22 cellular contexts compared by ENCODE assay signal in the genomic region with DNA sequence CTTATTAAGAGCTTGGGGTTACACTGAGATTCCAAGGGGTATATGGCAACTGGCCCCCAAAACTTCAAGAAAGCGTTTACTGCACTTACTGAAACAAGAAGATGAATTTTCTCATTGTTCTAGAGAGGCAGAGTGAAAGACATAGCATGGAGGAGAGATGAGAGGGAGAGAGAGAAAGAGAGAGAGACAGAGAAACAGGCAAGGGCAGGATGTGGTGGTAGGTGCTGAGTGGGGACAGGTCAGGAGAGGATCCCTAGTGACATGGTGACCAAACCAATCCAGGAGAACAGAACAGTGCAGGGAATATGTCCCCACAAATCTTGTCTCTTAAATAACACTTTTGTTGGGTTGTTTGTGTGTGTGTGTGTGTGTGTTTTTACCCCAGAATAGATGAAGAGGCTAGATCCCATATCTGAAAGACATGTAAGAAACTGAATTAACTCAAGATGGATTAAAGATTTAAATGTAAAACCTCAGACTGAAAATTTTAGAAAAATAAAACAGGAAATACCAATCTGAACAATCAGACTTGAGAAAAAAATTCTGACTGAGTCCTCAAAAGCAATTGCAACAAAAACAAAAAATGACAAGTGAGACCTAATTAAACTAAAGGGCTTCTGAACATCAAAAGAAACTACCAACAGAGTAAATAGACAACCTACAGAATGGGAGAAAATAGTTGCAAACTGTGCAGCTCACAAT.
A peak's percentile ranks its signal among the peaks of the same experiment; 100 is the strongest.
DNase-seq lines count a peak whose midpoint lies in the region; ATAC-seq and TF ChIP-seq lines count a peak whose summit lies in the region.
"Had no signal": no experiment of that assay in that cellular context is flagged by ENCODE, and none has a peak within 500 bp of the region (broad histone marks: within the 10 kb centered on the region; RNA-seq: fewer than 3 reads in every experiment).

No MANE protein-coding gene starts in this region.

- no peak overlapping the region for H3K27ac Mint-ChIP-seq in endothelial cell (ENCODE audit: unreplicated experiment)
- H3K27ac Mint-ChIP-seq: activated CD4-positive, alpha-beta memory T cell treated with anti-CD3 and anti-CD28 coated beads, Interleukin-2, amount 10 ng/mL, durations not matched to agents 7 days and 5 days; CD4-positive, alpha-beta T cell; immature natural killer cell; neural progenitor cell; WTC11 had no signal

- H3K27ac ChIP-seq in caudate nucleus (ENCODE audit: low read depth, low read length) = no peak overlapping the region
- H3K27ac ChIP-seq: cardiac muscle cell, esophagus muscularis mucosa, neural progenitor cell, SK-N-MC, spleen had no signal

- H3K4me3 ChIP-seq in GM12865 (ENCODE audit: low read depth, low read length) (no peak overlapping the region), astrocyte of the spinal cord (ENCODE audit: low read depth, low read length) (no peak overlapping the region)
- H3K4me3 ChIP-seq: cardiac muscle cell, esophagus muscularis mucosa, neural progenitor cell, SK-N-MC, spleen had no signal

- no peak overlapping the region for H3K4me3 Mint-ChIP-seq in endothelial cell (ENCODE audit: unreplicated experiment)
- H3K4me3 Mint-ChIP-seq: activated CD4-positive, alpha-beta memory T cell treated with anti-CD3 and anti-CD28 coated beads, Interleukin-2, amount 10 ng/mL, durations not matched to agents 7 days and 5 days; CD4-positive, alpha-beta T cell; immature natural killer cell; neural progenitor cell; WTC11 had no signal

- TF ChIP-seq CTCF in GM12865 (IDR thresholded peaks at IDR 0.05; ENCODE audit: insufficient read depth, low read depth, low read length, missing control alignments) = no peak
- TF ChIP-seq CTCF in astrocyte of the spinal cord (IDR thresholded peaks at IDR 0.05; ENCODE audit: low read depth, low read length) = no peak
- no peak for TF ChIP-seq CTCF in endothelial cell (IDR thresholded peaks at IDR 0.05; ENCODE audit: unreplicated experiment)

- ATAC-seq in HG02610 (IDR thresholded peaks at IDR 0.05; ENCODE audit: unreplicated experiment) = peak; percentile 11
- ATAC-seq: left ventricle myocardium superior, WTC11 had no signal

- in situ Hi-C loops in astrocyte of the spinal cord (cut with HindIII; ENCODE audit: low sequenced_read_pairs) = no loop called here

- H3K36me3 Mint-ChIP-seq in endothelial cell (ENCODE audit: low read depth, unreplicated experiment) = no peaks in the 10 kb centered on the region
- H3K36me3 Mint-ChIP-seq: immature natural killer cell, neural progenitor cell, WTC11 had no signal

- H3K4me1 Mint-ChIP-seq in endothelial cell (ENCODE audit: unreplicated experiment) = peaks cover 5% of the 10 kb centered on the region
- H3K4me1 Mint-ChIP-seq: activated CD4-positive, alpha-beta memory T cell treated with anti-CD3 and anti-CD28 coated beads, Interleukin-2, amount 10 ng/mL, durations not matched to agents 7 days and 5 days; immature natural killer cell; neural progenitor cell; WTC11 had no signal

- DNase-seq in GM12865 (ENCODE audit: low read depth) = peak; percentile 28
- DNase-seq in astrocyte of the spinal cord (ENCODE audit: low read depth, low spot score) = peak; percentile 26
- peak; percentile 34 for DNase-seq in iris pigment epithelial cell (ENCODE audit: low read depth)
- no peak for DNase-seq in stimulated activated CD8-positive, alpha-beta memory T cell treated with anti-CD3 and anti-CD28 coated beads, Interleukin-4, amount 100 ng/mL, for 48 hours
- DNase-seq in endothelial cell (ENCODE audit: low spot score) = no peak
- no peak for DNase-seq in foreskin melanocyte
- DNase-seq in caudate nucleus (lab: John Stamatoyannopoulos, UW) = no peak
- DNase-seq: activated CD4-positive, alpha-beta memory T cell treated with anti-CD3 and anti-CD28 coated beads, Interleukin-2, amount 10 ng/mL, durations not matched to agents 7 days and 5 days; CD4-positive, alpha-beta T cell; immature natural killer cell; left ventricle myocardium superior; NCI-H1092; NCI-H2029; NCI-H446 treated with DMSO at 0.1 percent for 48 hours; spleen; trophoblast cell had no signal

- peaks cover 3% of the 10 kb centered on the region for H3K27me3 Mint-ChIP-seq in endothelial cell (ENCODE audit: unreplicated experiment)

- H3K9me3 Mint-ChIP-seq in endothelial cell (ENCODE audit: unreplicated experiment) = no peaks in the 10 kb centered on the region
- H3K9me3 Mint-ChIP-seq: activated CD4-positive, alpha-beta memory T cell treated with anti-CD3 and anti-CD28 coated beads, Interleukin-2, amount 10 ng/mL, durations not matched to agents 7 days and 5 days; CD4-positive, alpha-beta T cell had no signal

Comparison
In these comparisons a context has a peak if more than half of its experiments do, and no peak if none do; other contexts are left out.
1. DNase-seq: peak in GM12865 (single experiment), astrocyte of the spinal cord (single experiment) and iris pigment epithelial cell (single experiment); none in stimulated activated CD8-positive, alpha-beta memory T cell treated with anti-CD3 and anti-CD28 coated beads, Interleukin-4, amount 100 ng/mL, for 48 hours (single experiment), endothelial cell (single experiment), foreskin melanocyte (single experiment) and caudate nucleus (0 of 61).